In genomic region chr2:31241625-31242270, GRCh38 we compare ENCODE assay signal across 28 cellular contexts. TPM values are rescaled to one million over a fixed set of nuclear protein-coding genes. Genes with fewer than 3 reads are reported as not detected.
A peak's percentile ranks its signal among the peaks of the same experiment; 100 is the strongest.
DNase-seq lines count a peak whose midpoint lies in the region; ATAC-seq and TF ChIP-seq lines count a peak whose summit lies in the region.
"Had no signal": no experiment of that assay in that cellular context is flagged by ENCODE, and none has a peak within 500 bp of the region (broad histone marks: within the 10 kb centered on the region; RNA-seq: fewer than 3 reads in every experiment).

No MANE protein-coding gene starts in this region.

- H3F3A ChIP-seq in PC-9 (ENCODE audit: insufficient read depth, low read depth), result no peaks in the 10 kb centered on the region

- peak; percentile 25 for DNase-seq in G401 (ENCODE audit: low spot score)
- DNase-seq in Karpas-422, result peak; percentile 61
- peak; percentile 35 for DNase-seq in islet precursor cell
- no peak for DNase-seq in PC-9
- no peak for DNase-seq in SW480 (ENCODE audit: low spot score)
- DNase-seq: activated CD4-positive, alpha-beta T cell treated with anti-CD3 and anti-CD28 coated beads, Interleukin-2, amount 50 U/mL, for 48 hours; CD4-positive, CD25-positive, alpha-beta regulatory T cell; cortex of kidney; EL; foreskin keratinocyte; GOT3; heart right ventricle; naive thymus-derived CD4-positive, alpha-beta T cell; NCI-H187; NCI-H2171 treated with DMSO at 0.1 percent for 48 hours; NCI-H524 treated with DMSO at 0.1 percent for 48 hours; nucleus accumbens; SJCRH30 had no signal

- H2AFZ ChIP-seq in Karpas-422 (ENCODE audit: low read length) (no peak overlapping the region), PC-9 (no peak overlapping the region)

- peaks cover 88% of the 10 kb centered on the region for H3K4me1 ChIP-seq in Karpas-422 (ENCODE audit: low read length)
- no peaks in the 10 kb centered on the region for H3K4me1 ChIP-seq in PC-9 (replicated peaks; ENCODE audit: insufficient read depth)
- H3K4me1 ChIP-seq: foreskin keratinocyte, SJCRH30 had no signal

- peak overlapping the region; percentile 42 for H3K4me2 ChIP-seq in Karpas-422 (ENCODE audit: low read depth, low read length, poor library complexity, severe bottlenecking)
- H3K4me2 ChIP-seq in PC-9, result no peak overlapping the region

- H3K9ac ChIP-seq in Karpas-422 (ENCODE audit: low read length), result peak overlapping the region; percentile 44

- peak; percentile 15 for ATAC-seq in stimulated activated memory B cell treated with anti-CD40 and anti-IgM and Interleukin-4, amounts not matched to agents 10 μg/mL and 1 μg/mL and 100 μg/mL, for 72 hours
- no peak for ATAC-seq in GM19328 (IDR thresholded peaks at IDR 0.05; ENCODE audit: unreplicated experiment)
- ATAC-seq: activated CD4-positive, CD25-positive, alpha-beta regulatory T cell treated with anti-CD3 and anti-CD28 coated beads, Interleukin-2, amount 50 U/mL, for 24 hours; activated T-helper 17 cell treated with anti-CD3 and anti-CD28 coated beads, Interleukin-2, amount 50 U/mL, for 72 hours; esophagus mucosa; foreskin keratinocyte; heart right ventricle; left lobe of liver; naive thymus-derived CD4-positive, alpha-beta T cell had no signal

- H3K36me3 ChIP-seq in Karpas-422 (ENCODE audit: insufficient read depth, low read length) (peaks cover 71% of the 10 kb centered on the region), PC-9 (ENCODE audit: low read depth) (no peaks in the 10 kb centered on the region)
- H3K36me3 ChIP-seq: cardiac muscle cell, SJCRH30 had no signal

- H3K4me1 Mint-ChIP-seq in stimulated activated memory B cell treated with anti-CD40 and anti-IgM and Interleukin-4, amounts not matched to agents 10 μg/mL and 1 μg/mL and 100 μg/mL, for 72 hours, result peaks cover 59% of the 10 kb centered on the region

- no peaks in the 10 kb centered on the region for H3K9me3 ChIP-seq in Karpas-422 (ENCODE audit: low read length)
- H3K9me3 ChIP-seq in PC-9 (ENCODE audit: insufficient read depth, low read depth), result no peaks in the 10 kb centered on the region
- H3K9me3 ChIP-seq: heart right ventricle, SJCRH30 had no signal

- intact Hi-C loops in PC-9 (cut with micrococcal nuclease; ENCODE audit: unreplicated experiment), result no loop called here

- in situ Hi-C loops in G401 (cut with HindIII; ENCODE audit: low sequenced_read_pairs), result no loop called here

- no peak overlapping the region for H3K4me3 Mint-ChIP-seq in stimulated activated memory B cell treated with anti-CD40 and anti-IgM and Interleukin-4, amounts not matched to agents 10 μg/mL and 1 μg/mL and 100 μg/mL, for 72 hours
- H3K4me3 Mint-ChIP-seq: activated naive CD8-positive, alpha-beta T cell; activated T-helper 17 cell treated with anti-CD3 and anti-CD28 coated beads, Interleukin-2, amount 50 U/mL, for 72 hours; CD4-positive, CD25-positive, alpha-beta regulatory T cell; naive thymus-derived CD4-positive, alpha-beta T cell; T-helper 1 cell treated with Interleukin-12 subunit alpha and Interleukin-12 subunit beta and Interleukin-4 antibody, amounts not matched to agents 30 μg/mL and 1 μg/mL, for 36 hours; type B pancreatic cell had no signal

- H3K4me3 ChIP-seq in Karpas-422 (ENCODE audit: low read length), result no peak overlapping the region; the same call in 1 of the 2 replicates
- H3K4me3 ChIP-seq in PC-9, result no peak overlapping the region
- H3K4me3 ChIP-seq: cardiac muscle cell, heart right ventricle, SJCRH30 had no signal

- POLR2A ChIA-PET in PC-9 (lab: Charles Lee; ENCODE audit: unreplicated experiment), result no interaction called here

- H3K79me2 ChIP-seq in Karpas-422 (ENCODE audit: low read length) (peaks cover 85% of the 10 kb centered on the region), PC-9 (ENCODE audit: low read depth) (no peaks in the 10 kb centered on the region)

- peaks cover 17% of the 10 kb centered on the region for H3K36me3 Mint-ChIP-seq in stimulated activated memory B cell treated with anti-CD40 and anti-IgM and Interleukin-4, amounts not matched to agents 10 μg/mL and 1 μg/mL and 100 μg/mL, for 72 hours
- H3K36me3 Mint-ChIP-seq: activated naive CD8-positive, alpha-beta T cell had no signal

- H3K9me2 ChIP-seq in Karpas-422 (replicated peaks; ENCODE audit: insufficient read depth, low read length) (no peaks in the 10 kb centered on the region), PC-9 (ENCODE audit: insufficient read depth) (no peaks in the 10 kb centered on the region)

- no peak for TF ChIP-seq CTCF in PC-9 (conservative IDR thresholded peaks at IDR 0.05)

- peak overlapping the region; percentile 96 for H3K27ac ChIP-seq in Karpas-422 (ENCODE audit: low read length)
- H3K27ac ChIP-seq in PC-9, result no peak overlapping the region
- H3K27ac ChIP-seq: cardiac muscle cell, foreskin keratinocyte, SJCRH30 had no signal

- H3K27me3 Mint-ChIP-seq in stimulated activated memory B cell treated with anti-CD40 and anti-IgM and Interleukin-4, amounts not matched to agents 10 μg/mL and 1 μg/mL and 100 μg/mL, for 72 hours, result no peaks in the 10 kb centered on the region
- H3K27me3 Mint-ChIP-seq: activated naive CD8-positive, alpha-beta T cell; activated T-helper 17 cell treated with anti-CD3 and anti-CD28 coated beads, Interleukin-2, amount 50 U/mL, for 72 hours; CD4-positive, CD25-positive, alpha-beta regulatory T cell; naive thymus-derived CD4-positive, alpha-beta T cell; type B pancreatic cell had no signal

- H3K27me3 ChIP-seq in Karpas-422 (ENCODE audit: low read length) (no peaks in the 10 kb centered on the region), PC-9 (ENCODE audit: insufficient read depth, low read depth) (no peaks in the 10 kb centered on the region)
- H3K27me3 ChIP-seq: cardiac muscle cell, foreskin keratinocyte, heart right ventricle had no signal

- peaks cover 70% of the 10 kb centered on the region for H4K20me1 ChIP-seq in Karpas-422 (ENCODE audit: insufficient read depth, low read depth, low read length)
- no peaks in the 10 kb centered on the region for H4K20me1 ChIP-seq in PC-9 (ENCODE audit: insufficient read depth)

- no TSS peak for BruUV-seq in PC-9 (replicated peaks; lab: Mats Ljungman, UMichigan)

- CTCF ChIA-PET in PC-9 (lab: Charles Lee), result no interaction called here

- peak overlapping the region; percentile 79 for H3K27ac Mint-ChIP-seq in stimulated activated memory B cell treated with anti-CD40 and anti-IgM and Interleukin-4, amounts not matched to agents 10 μg/mL and 1 μg/mL and 100 μg/mL, for 72 hours
- H3K27ac Mint-ChIP-seq: activated naive CD8-positive, alpha-beta T cell; activated T-helper 17 cell treated with anti-CD3 and anti-CD28 coated beads, Interleukin-2, amount 50 U/mL, for 72 hours; CD4-positive, CD25-positive, alpha-beta regulatory T cell; naive thymus-derived CD4-positive, alpha-beta T cell; T-helper 1 cell treated with Interleukin-12 subunit alpha and Interleukin-12 subunit beta and Interleukin-4 antibody, amounts not matched to agents 30 μg/mL and 1 μg/mL, for 36 hours; type B pancreatic cell had no signal

- H3K9me3 Mint-ChIP-seq in stimulated activated memory B cell treated with anti-CD40 and anti-IgM and Interleukin-4, amounts not matched to agents 10 μg/mL and 1 μg/mL and 100 μg/mL, for 72 hours, result no peaks in the 10 kb centered on the region
- H3K9me3 Mint-ChIP-seq: activated T-helper 17 cell treated with anti-CD3 and anti-CD28 coated beads, Interleukin-2, amount 50 U/mL, for 72 hours; CD4-positive, CD25-positive, alpha-beta regulatory T cell; naive thymus-derived CD4-positive, alpha-beta T cell; T-helper 1 cell treated with Interleukin-12 subunit alpha and Interleukin-12 subunit beta and Interleukin-4 antibody, amounts not matched to agents 30 μg/mL and 1 μg/mL, for 36 hours; type B pancreatic cell had no signal

RNA-seq across cellular contexts. Expression of gene EHD3, which starts 7.8 kb away (rescaled TPM):
- total RNA-seq in G401 (2014; rRNA removed; shearing (Covaris generic)), result 3.5 and 4.9 TPM in 2 replicates
- total RNA-seq in Karpas-422 (2014; rRNA removed; shearing (Covaris generic); ENCODE audit: low replicate concordance), result 152 and 200 TPM in 2 replicates
- total RNA-seq in PC-9 (2021), result 1.8 and 1.9 TPM in 2 replicates
- total RNA-seq: SJCRH30 had no signal

RNA-seq across cellular contexts. Expression of gene CAPN14, which starts 24.4 kb away (rescaled TPM):
- total RNA-seq in G401 (2014; rRNA removed; shearing (Covaris generic)), result not detected in 2 replicates
- 2.0 and 2.6 TPM in 2 replicates for total RNA-seq in Karpas-422 (2014; rRNA removed; shearing (Covaris generic); ENCODE audit: low replicate concordance)
- total RNA-seq in PC-9 (2021), result 0.35 TPM in 2 replicates
- total RNA-seq: left lobe of liver, SJCRH30 had no signal

Comparison
In these comparisons a context has a peak if more than half of its experiments do, and no peak if none do; other contexts are left out.
1. DNase-seq: peak in G401 (single experiment), Karpas-422 (single experiment) and islet precursor cell (single experiment); none in PC-9 (0 of 2) and SW480 (single experiment).
2. RNA of gene EHD3, which starts 7.8 kb away (total RNA-seq): 152 to 200 TPM in Karpas-422; 3.5 to 4.9 TPM in G401 and 1.8 to 1.9 TPM in PC-9; every median in the first group is over 10 times any median in the second.